8 cellular contexts compared by ENCODE assay signal in genomic region chr7:73668103-73668937, GRCh38. TPM values are rescaled to one million over a fixed set of nuclear protein-coding genes. Genes with fewer than 3 reads are reported as not detected.
DNase-seq lines count a peak whose midpoint lies in the region; ATAC-seq, FAIRE-seq and TF ChIP-seq lines count a peak whose summit lies in the region.

No MANE protein-coding gene starts in this region.

- H3K27ac Mint-ChIP-seq in T-helper 17 cell: no peak overlapping the region

- H3K27me3 Mint-ChIP-seq in T-helper 17 cell: peaks cover 46% of the 10 kb centered on the region

- peak; percentile 47 for DNase-seq in GM03348 (ENCODE audit: low spot score)
- no peak for DNase-seq in T-helper 17 cell
- DNase-seq in right cardiac atrium: peak in 2 of 3 donors; percentile 63 to 65
- no peak for DNase-seq in small intestine
- no peak for DNase-seq in GM13976 (ENCODE audit: low spot score)
- no peak for DNase-seq in KBM-7
- DNase-seq in ecto neural progenitor cell (ENCODE audit: low spot score): no peak

- WGBS in right cardiac atrium: 2% methylated on average over 54 of the region's 54 CpGs
- WGBS in small intestine, 3 donors: 2 to 6% (median 4%) methylated on average over 19 to 54 of the region's 54 CpGs

- ATAC-seq in HG02759 (IDR thresholded peaks at IDR 0.05; ENCODE audit: unreplicated experiment) (peak; percentile 12), T-helper 17 cell (no peak), right cardiac atrium (peak in 1 of 2 donors; percentile 1)

- H3K4me3 ChIP-seq in right cardiac atrium (ENCODE audit: low read length) (peak overlapping the region; percentile 96), small intestine (ENCODE audit: low read depth in 1 of 2, low read length in 2 of 2) (peak overlapping the region; percentile 63 to 78)

- in situ Hi-C loops in GM13976 (cut with MboI; ENCODE audit: low sequenced_read_pairs, unreplicated experiment): no loop called here
- in situ Hi-C loops in KBM-7 (cut with MboI; ENCODE audit: low pct_unique_long_range_greater_than_20kb, low sequenced_read_pairs): no loop called here

- H3K36me3 Mint-ChIP-seq in T-helper 17 cell (ENCODE audit: low read depth): no peaks in the 10 kb centered on the region

- H3K27me3 ChIP-seq in right cardiac atrium (ENCODE audit: control insufficient read depth, insufficient read depth) (no peaks in the 10 kb centered on the region), small intestine (ENCODE audit: control insufficient read depth in 2 of 2, insufficient read depth in 2 of 2, low read length in 2 of 2) (no peaks in the 10 kb centered on the region)

- H3K27ac ChIP-seq in right cardiac atrium (ENCODE audit: low read length) (no peak overlapping the region), small intestine (ENCODE audit: low read depth in 1 of 2, low read length in 1 of 2) (no peak overlapping the region)

- no peaks in the 10 kb centered on the region for H3K36me3 ChIP-seq in small intestine (ENCODE audit: control insufficient read depth in 2 of 2, insufficient read depth in 2 of 2, low read length in 2 of 2)

- H3K9me3 ChIP-seq in T-helper 17 cell (ENCODE audit: control insufficient read depth, low read length, poor library complexity, severe bottlenecking) (peaks cover 2% of the 10 kb centered on the region), right cardiac atrium (ENCODE audit: control insufficient read depth, low read length) (no peaks in the 10 kb centered on the region), small intestine (ENCODE audit: control insufficient read depth, low read depth) (no peaks in the 10 kb centered on the region)

- peaks cover 16% of the 10 kb centered on the region for H3K4me1 Mint-ChIP-seq in T-helper 17 cell

- no peak for TF ChIP-seq CTCF in GM13976 (IDR thresholded peaks at IDR 0.05; ENCODE audit: borderline replicate concordance, control extremely low read depth, extremely low read depth, insufficient read depth, missing control alignments)

- peak overlapping the region; percentile 70 for H3K4me3 Mint-ChIP-seq in T-helper 17 cell

- H3K4me1 ChIP-seq in right cardiac atrium (ENCODE audit: control insufficient read depth, insufficient read depth, low read length): no peaks in the 10 kb centered on the region
- peaks cover 0 to 9% of the 10 kb centered on the region in 2 donors for H3K4me1 ChIP-seq in small intestine (ENCODE audit: control insufficient read depth in 2 of 2, insufficient read depth in 1 of 2, low read depth in 1 of 2, low read length in 1 of 2)

- intact Hi-C loops in right cardiac atrium (cut with DNase I): loop anchor here in 2 of 4 donors (10.0 kb wide), 2 partner anchors 54 to 64 kb away; no protein-coding TSS in a partner anchor

- FAIRE-seq in small intestine (lab: Jason Lieb, UNC): no peak

RNA-seq across cellular contexts. Expression of gene VPS37D, which starts 0.7 kb away (rescaled TPM):
- total RNA-seq in T-helper 17 cell (under 1 TPM in 1 of 2 donors, not detected in 1; 0.76 TPM), right cardiac atrium (1 to 10 TPM; 1.6 to 2.5 (median 2.1) TPM)
- polyA plus RNA-seq in right cardiac atrium (2.2 TPM), small intestine (1 to 10 TPM; 2.6 to 3.8 (median 2.7) TPM)

RNA-seq across cellular contexts. Expression of gene DNAJC30, which starts 14.9 kb away (rescaled TPM):
- 10 to 100 TPM; 10.6 to 11.5 TPM for total RNA-seq in T-helper 17 cell
- 10 to 100 TPM; 14.5 to 21.1 (median 17.6) TPM for total RNA-seq in right cardiac atrium
- 20.1 TPM for polyA plus RNA-seq in right cardiac atrium
- polyA plus RNA-seq in small intestine: 10 to 100 TPM in 1 of 3 donors, 1 to 10 TPM in 2; 6.0 to 10.4 (median 6.8) TPM

RNA-seq across cellular contexts. Expression of gene BUD23, which starts 15.1 kb away (rescaled TPM):
- total RNA-seq in T-helper 17 cell (10 to 100 TPM; 96.0 to 98.0 TPM), right cardiac atrium (10 to 100 TPM; 53.0 to 72.0 (median 58.9) TPM)
- polyA plus RNA-seq in right cardiac atrium (97.5 TPM), small intestine (10 to 100 TPM; 37.8 to 90.0 (median 50.5) TPM)

RNA-seq across cellular contexts. Expression of gene MLXIPL, which starts 44.0 kb away (rescaled TPM):
- total RNA-seq in T-helper 17 cell: not detected
- total RNA-seq in right cardiac atrium: 1 to 10 TPM; 3.2 to 5.9 (median 3.6) TPM
- 14.8 TPM for polyA plus RNA-seq in right cardiac atrium
- 100 to 1,000 TPM in 2 of 3 donors, 10 to 100 TPM in 1; 95.8 to 208 (median 138) TPM for polyA plus RNA-seq in small intestine

RNA-seq across cellular contexts. Expression of gene STX1A, which starts 51.1 kb away (rescaled TPM):
- 10 to 100 TPM; 18.4 to 21.2 TPM for total RNA-seq in T-helper 17 cell
- 1 to 10 TPM; 1.7 to 3.1 (median 2.3) TPM for total RNA-seq in right cardiac atrium
- polyA plus RNA-seq in right cardiac atrium: 1.8 TPM
- 10 to 100 TPM in 2 of 3 donors, 1 to 10 TPM in 1; 9.5 to 17.7 (median 11.6) TPM for polyA plus RNA-seq in small intestine

Comparison
In these comparisons a context has a peak if more than half of its experiments do, and no peak if none do; other contexts are left out.
1. DNase-seq: peak in GM03348 (single experiment) and right cardiac atrium (2 of 3); none in T-helper 17 cell (0 of 3), small intestine (single experiment), GM13976 (single experiment), KBM-7 (single experiment) and ecto neural progenitor cell (single experiment).